ENCODE assay signal across 28 cellular contexts in genomic region chr1:55400560-55400959, GRCh38.
DNase-seq lines count a peak whose midpoint lies in the region; ATAC-seq and TF ChIP-seq lines count a peak whose summit lies in the region.
"Had no signal": no experiment of that assay in that cellular context is flagged by ENCODE, and none has a peak within 500 bp of the region (broad histone marks: within the 10 kb centered on the region; RNA-seq: fewer than 3 reads in every experiment).

No MANE protein-coding gene starts in this region.

- ATAC-seq in SK-N-SH treated with all-trans-retinoic acid at 6 μM for 48 hours = peak; percentile 72
- ATAC-seq: activated CD8-positive, alpha-beta T cell treated with anti-CD3 and anti-CD28 coated beads, Interleukin-2, amount 10 ng/mL, durations not matched to agents 7 days and 5 days; HepG2; naive thymus-derived CD8-positive, alpha-beta T cell; PC-3; Right ventricle myocardium inferior; stimulated activated effector memory CD8-positive, alpha-beta T cell treated with anti-CD3 and anti-CD28 coated beads, Interleukin-12 subunit alpha, Interleukin-12 subunit beta, amount 100 ng/mL, for 72 hours had no signal

- peak; percentile 42 for DNase-seq in GM04503 (ENCODE audit: low read depth)
- DNase-seq in fibroblast of the conjunctiva (ENCODE audit: low read depth) = peak; percentile 87
- DNase-seq in stromal cell of bone marrow (ENCODE audit: low read depth) = peak; percentile 31
- DNase-seq in T-helper 1 cell = no peak
- DNase-seq in effector CD4-positive, alpha-beta T cell = no peak
- DNase-seq in H4 (ENCODE audit: low spot score) = no peak
- DNase-seq: activated CD4-positive, alpha-beta T cell treated with anti-CD3 and anti-CD28 coated beads for 1 hour; activated CD8-positive, alpha-beta T cell treated with anti-CD3 and anti-CD28 coated beads, Interleukin-2, amount 10 ng/mL, durations not matched to agents 7 days and 5 days; activated naive CD4-positive, alpha-beta T cell treated with anti-CD3 and anti-CD28 coated beads, Interleukin-2, amount 10 ng/mL, durations not matched to agents 7 days and 5 days; CD4-positive, CD25-positive, alpha-beta regulatory T cell; cerebellar nuclear complex; DMS79 treated with DMSO at 0.1 percent for 48 hours; foreskin melanocyte; Karpas-422; kidney glomerular epithelial cell; naive thymus-derived CD8-positive, alpha-beta T cell; NCI-H1417; NCI-H2029 treated with DMSO at 0.1 percent for 48 hours; NCI-H526; NK-92 treated with Interleukin-12 subunit alpha and Interleukin-12 subunit beta, amount 100 ng/mL, for 24 hours; occipital lobe; PC-3; stimulated activated CD4-positive, alpha-beta T cell treated with anti-CD3 and anti-CD28 coated beads, Interleukin-4, amount 100 ng/mL, for 4 hours; substantia nigra had no signal

TF ChIP-seq in SK-N-SH treated with all-trans-retinoic acid at 6 μM for 48 hours, 23 proteins besides CTCF, POLR2A, EP300 and RAD21:
- TF ChIP-seq ZNF565 (CRISPR knock-in tag; conservative IDR thresholded peaks at IDR 0.05; ENCODE audit: low read depth) = no peak
- TF ChIP-seq SNAI2 (CRISPR knock-in tag; IDR thresholded peaks at IDR 0.05) = no peak
- no peak for TF ChIP-seq TSHZ2 (CRISPR knock-in tag; IDR thresholded peaks at IDR 0.05)

Comparison
In these comparisons a context has a peak if more than half of its experiments do, and no peak if none do; other contexts are left out.
1. DNase-seq: peak in GM04503 (single experiment), fibroblast of the conjunctiva (single experiment) and stromal cell of bone marrow (single experiment); none in T-helper 1 cell (0 of 5), effector CD4-positive, alpha-beta T cell (single experiment) and H4 (single experiment).